15 cellular contexts compared by ENCODE assay signal in the genomic region with DNA sequence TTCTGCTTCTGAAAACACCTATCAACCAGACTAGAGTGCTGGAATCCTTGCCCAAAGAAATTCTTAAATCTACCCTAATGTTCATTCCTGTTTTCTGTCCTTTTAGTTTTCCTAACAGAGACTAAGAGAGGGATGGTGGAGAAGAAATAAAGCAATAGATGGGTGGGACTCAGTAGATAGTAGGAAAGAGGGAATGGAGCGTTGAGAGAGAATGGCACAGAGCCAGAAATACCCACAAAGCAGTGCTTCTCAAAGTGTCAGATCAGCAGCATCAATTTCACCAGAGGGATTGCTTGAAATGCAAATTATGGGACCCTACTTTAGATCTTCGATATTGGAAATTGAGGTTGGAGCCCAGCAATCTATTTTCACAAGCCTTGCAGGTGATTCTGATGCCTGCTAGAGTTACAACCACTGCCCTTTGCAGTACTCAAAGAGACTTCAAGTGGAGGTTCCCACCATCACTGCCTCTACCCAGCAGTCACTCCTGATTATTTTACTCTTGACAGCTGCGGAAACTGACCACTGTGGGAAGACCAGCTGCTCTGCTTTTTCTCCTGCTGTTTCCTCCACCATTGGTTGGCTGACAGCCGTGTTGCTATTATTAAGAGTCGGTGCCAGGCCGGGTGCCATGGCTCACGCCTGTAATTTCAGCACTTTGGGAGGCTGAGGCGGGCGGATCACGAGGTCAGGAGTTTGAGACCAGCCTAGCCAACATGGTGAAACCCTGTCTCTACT. TPM values are rescaled to one million over a fixed set of nuclear protein-coding genes. Genes with fewer than 3 reads are reported as not detected.
DNase-seq lines count a peak whose midpoint lies in the region; ATAC-seq and TF ChIP-seq lines count a peak whose summit lies in the region.
"Had no signal": no experiment of that assay in that cellular context is flagged by ENCODE, and none has a peak within 500 bp of the region (broad histone marks: within the 10 kb centered on the region; RNA-seq: fewer than 3 reads in every experiment).

No MANE protein-coding gene starts in this region.

- H3K9ac ChIP-seq in PC-3 (ENCODE audit: low read length): no peak overlapping the region

- no peak overlapping the region for H3K4me2 ChIP-seq in PC-3 (ENCODE audit: low read length)

- H3K27me3 ChIP-seq in PC-3 (ENCODE audit: low read length) (no peaks in the 10 kb centered on the region), esophagus squamous epithelium (no peaks in the 10 kb centered on the region)
- H3K27me3 ChIP-seq: neutrophil had no signal

- DNase-seq in NCI-H1417 (lab: John Stamatoyannopoulos, UW) (peak in 2 of 3 experiments; percentile 43 to 64), NCI-H1417 treated with DMSO at 0.1 percent for 48 hours (lab: John Stamatoyannopoulos, UW) (no peak), NCI-H1092 (lab: John Stamatoyannopoulos, UW) (peak; percentile 58), PC-3 (no peak), mesenteric fat pad (ENCODE audit: low spot score) (peak; percentile 20), mucosa of gallbladder (ENCODE audit: low spot score) (no peak), esophagus squamous epithelium (lab: John Stamatoyannopoulos, UW) (no peak)
- DNase-seq: 8988T; amniotic stem cell; HCEC 1CT; hypothalamus; NCI-H1930; stimulated activated CD4-positive, alpha-beta T cell treated with anti-CD3 and anti-CD28 coated beads, Interleukin-15, amount 100 ng/mL, for 24 hours had no signal

- H3K27ac ChIP-seq in PC-3 (ENCODE audit: low read length): no peak overlapping the region
- H3K27ac ChIP-seq in esophagus squamous epithelium: no peak overlapping the region
- H3K27ac ChIP-seq: neutrophil had no signal

- H2AFZ ChIP-seq in PC-3 (ENCODE audit: low read length): no peak overlapping the region

- H4K20me1 ChIP-seq in PC-3 (ENCODE audit: low read length): no peaks in the 10 kb centered on the region

- no peak for TF ChIP-seq POLR2A in esophagus squamous epithelium (IDR thresholded peaks at IDR 0.05)

- H3K36me3 ChIP-seq in PC-3 (ENCODE audit: low read depth, low read length) (peaks cover 21% of the 10 kb centered on the region), esophagus squamous epithelium (peaks cover 0 to 53% (median 0%) of the 10 kb centered on the region in 3 donors)

- no peak overlapping the region for H3K4me3 ChIP-seq in PC-3 (ENCODE audit: low read length)
- H3K4me3 ChIP-seq in esophagus squamous epithelium: no peak overlapping the region

- WGBS in esophagus squamous epithelium, 2 donors: 76 to 95% methylated on average over 3 to 6 of the region's 10 CpGs

- ATAC-seq in PC-3: no peak
- ATAC-seq in HG02970 (IDR thresholded peaks at IDR 0.05; ENCODE audit: low FRiP score, unreplicated experiment): no peak

- CTCF ChIA-PET in PC-3 (lab: Charles Lee): no interaction called here

- TSS peak; percentile 58 for BruUV-seq in PC-3 (replicated peaks; lab: Mats Ljungman, UMichigan)

- POLR2A ChIA-PET in PC-3 (lab: Charles Lee; ENCODE audit: unreplicated experiment): interaction anchor here (0.6 kb wide), 1 partner anchor 336 kb away, joined by 4 read pairs; no protein-coding TSS in a partner anchor

- no peaks in the 10 kb centered on the region for H3K9me2 ChIP-seq in PC-3 (replicated peaks; ENCODE audit: low read length)

- TF ChIP-seq CTCF in PC-3 (conservative IDR thresholded peaks at IDR 0.05; ENCODE audit: low read depth, low read length) (no peak), esophagus squamous epithelium (IDR thresholded peaks at IDR 0.05) (no peak)

- H3K4me1 ChIP-seq in PC-3 (ENCODE audit: insufficient read depth, low read length): no peaks in the 10 kb centered on the region
- peaks cover 0 to 3% (median 0%) of the 10 kb centered on the region in 3 donors for H3K4me1 ChIP-seq in esophagus squamous epithelium

- intact Hi-C loops in PC-3 (cut with micrococcal nuclease): no loop called here
- intact Hi-C loops in esophagus squamous epithelium (cut with DNase I): no loop called here

- H3K9me3 ChIP-seq in PC-3 (ENCODE audit: low read length) (no peaks in the 10 kb centered on the region), esophagus squamous epithelium (no peaks in the 10 kb centered on the region)
- H3K9me3 ChIP-seq: neutrophil had no signal

- H3K79me2 ChIP-seq in PC-3 (ENCODE audit: low read length): no peaks in the 10 kb centered on the region

- H3F3A ChIP-seq in PC-3 (ENCODE audit: low read length, unreplicated experiment): no peaks in the 10 kb centered on the region

RNA-seq across cellular contexts. Expression of gene PRPF3, which starts 11.4 kb away (rescaled TPM):
- total RNA-seq in PC-3 (2014; rRNA removed) (73.0 and 73.5 TPM in 2 replicates), mesenteric fat pad (52.1 TPM), mucosa of gallbladder (50.8 TPM), esophagus squamous epithelium (10 to 100 TPM; 15.1 to 44.8 (median 29.0) TPM)

RNA-seq across cellular contexts. Expression of gene MRPS21, which starts 16.3 kb away (rescaled TPM):
- total RNA-seq in PC-3 (2014; rRNA removed) (109 and 124 TPM in 2 replicates), mesenteric fat pad (48.0 TPM), mucosa of gallbladder (58.9 TPM), esophagus squamous epithelium (10 to 100 TPM; 31.7 to 41.3 (median 38.7) TPM)

RNA-seq across cellular contexts. Expression of gene CIART, which starts 27.6 kb away (rescaled TPM):
- total RNA-seq in PC-3 (2014; rRNA removed) (19.0 and 27.0 TPM in 2 replicates), mesenteric fat pad (3.5 TPM), mucosa of gallbladder (7.7 TPM), esophagus squamous epithelium (1 to 10 TPM in 2 of 4 donors, under 1 TPM in 1, not detected in 1; 0.61 to 6.7 (median 2.5) TPM)

RNA-seq across cellular contexts. Expression of gene C1orf54, which starts 37.3 kb away (rescaled TPM):
- total RNA-seq in PC-3 (2014; rRNA removed) (0.98 TPM in 1 of 2 replicates, not detected in the other), mesenteric fat pad (14.4 TPM), mucosa of gallbladder (26.8 TPM), esophagus squamous epithelium (10 to 100 TPM in 1 of 4 donors, 1 to 10 TPM in 2, not detected in 1; 2.3 to 17.2 (median 4.5) TPM)

RNA-seq across cellular contexts. Expression of gene APH1A, which starts 41.1 kb away (rescaled TPM):
- total RNA-seq in PC-3 (2014; rRNA removed): 211 and 222 TPM in 2 replicates
- total RNA-seq in mesenteric fat pad: 89.2 TPM
- 145 TPM for total RNA-seq in mucosa of gallbladder
- total RNA-seq in esophagus squamous epithelium: 100 to 1,000 TPM in 1 of 4 donors, 10 to 100 TPM in 3; 94.0 to 112 (median 95.2) TPM

Comparison
In these comparisons a context has a peak if more than half of its experiments do, and no peak if none do; other contexts are left out.
1. DNase-seq: peak in NCI-H1417 (2 of 3), NCI-H1092 (single experiment) and mesenteric fat pad (single experiment); none in NCI-H1417 treated with DMSO at 0.1 percent for 48 hours (single experiment), PC-3 (single experiment), mucosa of gallbladder (single experiment) and esophagus squamous epithelium (single experiment).